ENCODE assay signal across 1 cellular context in genomic region chr10:27741173-27742091, GRCh38.
TF ChIP-seq lines count a peak whose summit lies in the region.

No MANE protein-coding gene starts in this region.

TF ChIP-seq in H1, 55 proteins besides CTCF, POLR2A, EP300 and RAD21:
- TF ChIP-seq PHF8 (conservative IDR thresholded peaks at IDR 0.05; ENCODE audit: low read depth, low read length) (no peak), SUZ12 (IDR thresholded peaks at IDR 0.05; ENCODE audit: low read length) (peak; percentile 86), E2F6 (IDR thresholded peaks at IDR 0.05) (peak; percentile 99), TCF12 (IDR thresholded peaks at IDR 0.05; ENCODE audit: low read depth, low read length) (no peak), SIN3A (conservative IDR thresholded peaks at IDR 0.05 in 1 of 2, IDR thresholded peaks at IDR 0.05 in 1 of 2; ENCODE audit: low read depth in 1 of 2, low read length in 2 of 2) (no peak; a peak in 1 of 4 replicates), KDM1A (IDR thresholded peaks at IDR 0.05; ENCODE audit: borderline replicate concordance, low read length) (0 out of 2 replicates have a peak, but pooled peaks have one; percentile 12), BCL11A (IDR thresholded peaks at IDR 0.05; ENCODE audit: low read depth in 2 of 2, low read length in 2 of 2) (no peak), EZH2 (IDR thresholded peaks at IDR 0.05; ENCODE audit: low read depth, low read length, severe bottlenecking) (peak; percentile 90), MAFK (IDR thresholded peaks at IDR 0.05; ENCODE audit: low read depth, low read length) (no peak), RXRA (IDR thresholded peaks at IDR 0.05; ENCODE audit: insufficient read depth, low read depth, low read length) (no peak), RNF2 (IDR thresholded peaks at IDR 0.05; ENCODE audit: borderline replicate concordance, low read depth, low read length, missing control alignments, poor library complexity, severe bottlenecking) (peak; percentile 89), ZNF274 (IDR thresholded peaks at IDR 0.05; ENCODE audit: borderline replicate concordance, extremely low read depth, low read length) (no peak), SP2 (IDR thresholded peaks at IDR 0.05; ENCODE audit: low read length) (no peak), ASH2L (IDR thresholded peaks at IDR 0.05; ENCODE audit: low read length) (peak; percentile 88), SIX5 (IDR thresholded peaks at IDR 0.05; ENCODE audit: low read depth, low read length) (no peak), CHD7 (IDR thresholded peaks at IDR 0.05; ENCODE audit: insufficient replicate concordance, low read length) (no peak), CREB1 (IDR thresholded peaks at IDR 0.05) (no peak), NANOG (IDR thresholded peaks at IDR 0.05; ENCODE audit: insufficient read depth, low read depth, low read length, poor library complexity, severe bottlenecking) (no peak), POU5F1 (IDR thresholded peaks at IDR 0.05; ENCODE audit: low read depth, low read length) (no peak), TAF1 (IDR thresholded peaks at IDR 0.05; ENCODE audit: low read depth, low read length) (no peak), TEAD4 (IDR thresholded peaks at IDR 0.05; ENCODE audit: low read depth, low read length) (no peak), KDM4A (IDR thresholded peaks at IDR 0.05; ENCODE audit: low read depth, low read length, severe bottlenecking) (peak; percentile 97), CEBPB (IDR thresholded peaks at IDR 0.05; ENCODE audit: low read depth, low read length) (no peak), ATF3 (IDR thresholded peaks at IDR 0.05; ENCODE audit: insufficient read depth, low read depth, low read length) (no peak), MAX (IDR thresholded peaks at IDR 0.05) (peak; percentile 98), JUN (IDR thresholded peaks at IDR 0.05; ENCODE audit: low read depth, low read length) (no peak), SRF (IDR thresholded peaks at IDR 0.05; ENCODE audit: low read depth, low read length) (no peak), CBX5 (IDR thresholded peaks at IDR 0.05; ENCODE audit: low read depth, low read length) (no peak), HDAC2 (IDR thresholded peaks at IDR 0.05; ENCODE audit: borderline replicate concordance in 1 of 2, low read depth in 2 of 2, low read length in 2 of 2) (peak in 1 of 2 experiments; percentile 87; a peak in 1 of 4 replicates), SAP30 (IDR thresholded peaks at IDR 0.05; ENCODE audit: insufficient read depth, insufficient replicate concordance, low read length) (peak; percentile 25), FOSL1 (IDR thresholded peaks at IDR 0.05; ENCODE audit: insufficient read depth, low read depth, low read length) (no peak), POLR2AphosphoS5 (IDR thresholded peaks at IDR 0.05; ENCODE audit: low read depth, low read length) (no peak), CTBP2 (IDR thresholded peaks at IDR 0.05; ENCODE audit: borderline replicate concordance, insufficient read depth, insufficient read length, low read length) (no peak)
